ENCODE assay signal across 15 cellular contexts in genomic region chr2:183998797-183999190, GRCh38.
DNase-seq lines count a peak whose midpoint lies in the region; ATAC-seq and TF ChIP-seq lines count a peak whose summit lies in the region.
"Had no signal": no experiment of that assay in that cellular context is flagged by ENCODE, and none has a peak within 500 bp of the region (broad histone marks: within the 10 kb centered on the region; RNA-seq: fewer than 3 reads in every experiment).

No MANE protein-coding gene starts in this region.

- H3K9me3 ChIP-seq in OCI-LY3 (ENCODE audit: insufficient read depth, low read length) (0 out of 2 replicates have a peak, but pooled peaks cover 5% of the 10 kb centered on the region), GM23248 (ENCODE audit: low read depth) (no peaks in the 10 kb centered on the region)

- H3K79me2 ChIP-seq in OCI-LY3 (ENCODE audit: low read length) = no peaks in the 10 kb centered on the region
- H3K79me2 ChIP-seq in GM23248 (ENCODE audit: insufficient read depth) = no peaks in the 10 kb centered on the region
- H3K79me2 ChIP-seq: parathyroid adenoma had no signal

- DNase-seq in GM23248 = no peak
- no peak for DNase-seq in GF-D8 (lab: John Stamatoyannopoulos, UW)
- DNase-seq in COR-L47 (lab: John Stamatoyannopoulos, UW) = no peak
- DNase-seq: activated CD8-positive, alpha-beta memory T cell treated with anti-CD3 and anti-CD28 coated beads, Interleukin-2, amount 50 U/mL, for 4 hours; aorta; EL; H9; head of caudate nucleus; stimulated activated CD4-positive, alpha-beta T cell treated with anti-CD3 and anti-CD28 coated beads, Interleukin-4, amount 100 ng/mL, for 24 hours had no signal

- H4K20me1 ChIP-seq in OCI-LY3 (ENCODE audit: insufficient read depth, low read length) (no peaks in the 10 kb centered on the region), GM23248 (ENCODE audit: insufficient read depth) (no peaks in the 10 kb centered on the region)

- H3K36me3 ChIP-seq in OCI-LY3 (replicated peaks; ENCODE audit: low read depth, low read length) (peaks cover 15% of the 10 kb centered on the region), GM23248 (ENCODE audit: low read depth) (no peaks in the 10 kb centered on the region)

- H3K4me1 ChIP-seq in OCI-LY3 (ENCODE audit: low read length) (peaks cover 88% of the 10 kb centered on the region), GM23248 (ENCODE audit: insufficient read depth) (no peaks in the 10 kb centered on the region)
- H3K4me1 ChIP-seq: parathyroid adenoma had no signal

- H3K9ac ChIP-seq in OCI-LY3 (ENCODE audit: low read length) (peak overlapping the region; percentile 70; the same call in 1 of the 2 replicates), GM23248 (no peak overlapping the region)
- H3K9ac ChIP-seq: parathyroid adenoma had no signal

- H3K27me3 ChIP-seq in OCI-LY3 (ENCODE audit: low read depth, low read length) (no peaks in the 10 kb centered on the region), GM23248 (replicated peaks; ENCODE audit: insufficient read depth) (no peaks in the 10 kb centered on the region)

- no peaks in the 10 kb centered on the region for H3F3A ChIP-seq in GM23248 (ENCODE audit: insufficient read depth)

- H2AFZ ChIP-seq in OCI-LY3 (ENCODE audit: low read depth, low read length) (no peak overlapping the region; the same call in 1 of the 2 replicates), GM23248 (no peak overlapping the region)
- H2AFZ ChIP-seq: parathyroid adenoma had no signal

- H3K27ac ChIP-seq in OCI-LY3 (ENCODE audit: low read length) (peak overlapping the region; percentile 78), GM23248 (no peak overlapping the region)
- H3K27ac ChIP-seq: parathyroid adenoma had no signal

- H3K9me2 ChIP-seq in GM23248 (ENCODE audit: insufficient read depth) = no peaks in the 10 kb centered on the region

- peak overlapping the region; percentile 90 for H3K4me2 ChIP-seq in OCI-LY3 (ENCODE audit: low read length)
- no peak overlapping the region for H3K4me2 ChIP-seq in GM23248 (ENCODE audit: unreplicated experiment)

- WGBS in GM23248 (ENCODE audit: low coverage in 1 of 2, low lambda C conversion rate in 2 of 2, missing lambda C conversion rate in 2 of 2), 2 experiments = 0 to 7% methylated on average over 1 of the region's 1 CpG

- no peak for TF ChIP-seq POLR2A in GM18505 (IDR thresholded peaks at IDR 0.05; ENCODE audit: borderline replicate concordance, extremely low read depth, insufficient read depth, insufficient read length)

- no peak for TF ChIP-seq CTCF in OCI-LY3 (IDR thresholded peaks at IDR 0.05; ENCODE audit: low read depth, low read length)

- in situ Hi-C loops in GM23248 (cut with MboI) = no loop called here

- peak overlapping the region; percentile 70; the same call in 1 of the 2 replicates for H3K4me3 ChIP-seq in OCI-LY3 (ENCODE audit: low read length)
- H3K4me3 ChIP-seq in GM23248 = no peak overlapping the region

- ATAC-seq in GM18505 (IDR thresholded peaks at IDR 0.05; ENCODE audit: unreplicated experiment) = peak; percentile 19
- peak; percentile 25 for ATAC-seq in GM21390 (IDR thresholded peaks at IDR 0.05; ENCODE audit: unreplicated experiment)
- ATAC-seq in HG03025 (IDR thresholded peaks at IDR 0.05; ENCODE audit: low FRiP score, unreplicated experiment) = peak; percentile 25
- ATAC-seq in SK-N-SH treated with all-trans-retinoic acid at 6 μM for 48 hours = no peak

TF ChIP-seq in SK-N-SH treated with all-trans-retinoic acid at 6 μM for 48 hours, 23 proteins besides CTCF, POLR2A, EP300 and RAD21 (continues in another document):
- TF ChIP-seq GLIS3 (CRISPR knock-in tag; IDR thresholded peaks at IDR 0.05) = no peak
- no peak for TF ChIP-seq ZNF8 (CRISPR knock-in tag; IDR thresholded peaks at IDR 0.05)
- TF ChIP-seq ZC3H10 (CRISPR knock-in tag; IDR thresholded peaks at IDR 0.05) = no peak
- TF ChIP-seq TSHZ2 (CRISPR knock-in tag; IDR thresholded peaks at IDR 0.05) = no peak
- no peak for TF ChIP-seq TOX (CRISPR knock-in tag; IDR thresholded peaks at IDR 0.05; ENCODE audit: borderline replicate concordance)
- TF ChIP-seq, protein P1, sequence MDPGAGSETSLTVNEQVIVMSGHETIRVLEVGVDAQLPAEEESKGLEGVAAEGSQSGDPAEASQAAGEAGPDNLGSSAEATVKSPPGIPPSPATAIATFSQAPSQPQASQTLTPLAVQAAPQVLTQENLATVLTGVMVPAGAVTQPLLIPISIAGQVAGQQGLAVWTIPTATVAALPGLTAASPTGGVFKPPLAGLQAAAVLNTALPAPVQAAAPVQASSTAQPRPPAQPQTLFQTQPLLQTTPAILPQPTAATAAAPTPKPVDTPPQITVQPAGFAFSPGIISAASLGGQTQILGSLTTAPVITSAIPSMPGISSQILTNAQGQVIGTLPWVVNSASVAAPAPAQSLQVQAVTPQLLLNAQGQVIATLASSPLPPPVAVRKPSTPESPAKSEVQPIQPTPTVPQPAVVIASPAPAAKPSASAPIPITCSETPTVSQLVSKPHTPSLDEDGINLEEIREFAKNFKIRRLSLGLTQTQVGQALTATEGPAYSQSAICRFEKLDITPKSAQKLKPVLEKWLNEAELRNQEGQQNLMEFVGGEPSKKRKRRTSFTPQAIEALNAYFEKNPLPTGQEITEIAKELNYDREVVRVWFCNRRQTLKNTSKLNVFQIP (CRISPR knock-in tag; IDR thresholded peaks at IDR 0.05; ENCODE audit: borderline replicate concordance, low read depth) = no peak
- no peak for TF ChIP-seq CREB5 (CRISPR knock-in tag; IDR thresholded peaks at IDR 0.05; ENCODE audit: low read depth)
- TF ChIP-seq SNAI2 (CRISPR knock-in tag; IDR thresholded peaks at IDR 0.05) = no peak
- no peak for TF ChIP-seq CSRNP3 (CRISPR knock-in tag; IDR thresholded peaks at IDR 0.05)
- TF ChIP-seq, protein P2, sequence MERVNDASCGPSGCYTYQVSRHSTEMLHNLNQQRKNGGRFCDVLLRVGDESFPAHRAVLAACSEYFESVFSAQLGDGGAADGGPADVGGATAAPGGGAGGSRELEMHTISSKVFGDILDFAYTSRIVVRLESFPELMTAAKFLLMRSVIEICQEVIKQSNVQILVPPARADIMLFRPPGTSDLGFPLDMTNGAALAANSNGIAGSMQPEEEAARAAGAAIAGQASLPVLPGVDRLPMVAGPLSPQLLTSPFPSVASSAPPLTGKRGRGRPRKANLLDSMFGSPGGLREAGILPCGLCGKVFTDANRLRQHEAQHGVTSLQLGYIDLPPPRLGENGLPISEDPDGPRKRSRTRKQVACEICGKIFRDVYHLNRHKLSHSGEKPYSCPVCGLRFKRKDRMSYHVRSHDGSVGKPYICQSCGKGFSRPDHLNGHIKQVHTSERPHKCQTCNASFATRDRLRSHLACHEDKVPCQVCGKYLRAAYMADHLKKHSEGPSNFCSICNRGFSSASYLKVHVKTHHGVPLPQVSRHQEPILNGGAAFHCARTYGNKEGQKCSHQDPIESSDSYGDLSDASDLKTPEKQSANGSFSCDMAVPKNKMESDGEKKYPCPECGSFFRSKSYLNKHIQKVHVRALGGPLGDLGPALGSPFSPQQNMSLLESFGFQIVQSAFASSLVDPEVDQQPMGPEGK (CRISPR knock-in tag; IDR thresholded peaks at IDR 0.05; ENCODE audit: borderline replicate concordance) = no peak
- no peak for TF ChIP-seq OSR1 (CRISPR knock-in tag; IDR thresholded peaks at IDR 0.05)
- no peak for TF ChIP-seq ZFP3 (CRISPR knock-in tag; IDR thresholded peaks at IDR 0.05)
- TF ChIP-seq ZFP30 (CRISPR knock-in tag; IDR thresholded peaks at IDR 0.05) = no peak
